Comparison of ENCODE assay signal across 24 cellular contexts in genomic region chr17:50632637-50633036, GRCh38. TPM values are rescaled to one million over a fixed set of nuclear protein-coding genes. Genes with fewer than 3 reads are reported as not detected.
"Had no signal": no experiment of that assay in that cellular context is flagged by ENCODE, and none has a peak within 500 bp of the region (broad histone marks: within the 10 kb centered on the region; RNA-seq: fewer than 3 reads in every experiment).

No MANE protein-coding gene starts in this region.

- H3K4me3 ChIP-seq: body of pancreas, gastroesophageal sphincter, lung, skin epidermis, suprapubic skin had no signal

- DNase-seq: activated CD4-positive, alpha-beta T cell treated with anti-CD3 and anti-CD28 coated beads for 48 hours; activated CD8-positive, alpha-beta memory T cell treated with anti-CD3 and anti-CD28 coated beads, Interleukin-2, amount 50 U/mL, for 4 hours; activated CD8-positive, alpha-beta T cell treated with anti-CD3 and anti-CD28 coated beads, Interleukin-2, amount 10 ng/mL, durations not matched to agents 7 days and 5 days; activated gamma-delta T cell treated with Interleukin-2 at 50 U/mL for 16 hours; activated T-cell treated with anti-CD3 and anti-CD28 coated beads, Interleukin-2, amount 50 U/mL, for 48 hours; amniotic stem cell; body of pancreas; caudate nucleus; naive B cell; nucleus accumbens; stimulated activated naive CD8-positive, alpha-beta T cell treated with anti-CD3 and anti-CD28 coated beads, Interleukin-15, Interleukin-2, amounts not matched to agents 100 U/mL and 50 U/mL, for 24 hours; T-helper 2 cell; trophoblast cell had no signal

- H3K27ac Mint-ChIP-seq: activated CD8-positive, alpha-beta T cell treated with anti-CD3 and anti-CD28 coated beads, Interleukin-2, amount 10 ng/mL, durations not matched to agents 7 days and 5 days; activated naive CD8-positive, alpha-beta T cell; naive B cell; progenitor cell of endocrine pancreas; WTC11 had no signal

- FAIRE-seq: colon, endometrium, islet of Langerhans had no signal

- H3K9me3 Mint-ChIP-seq: WTC11 had no signal

- ATAC-seq: activated CD8-positive, alpha-beta T cell treated with anti-CD3 and anti-CD28 coated beads, Interleukin-2, amount 10 ng/mL, durations not matched to agents 7 days and 5 days; body of pancreas; gastroesophageal sphincter; right cardiac atrium; stimulated activated naive CD8-positive, alpha-beta T cell treated with anti-CD3 and anti-CD28 coated beads, Interleukin-15, Interleukin-2, amounts not matched to agents 100 U/mL and 50 U/mL, for 24 hours; WTC11 had no signal

- H3K4me3 Mint-ChIP-seq: activated CD8-positive, alpha-beta T cell treated with anti-CD3 and anti-CD28 coated beads, Interleukin-2, amount 10 ng/mL, durations not matched to agents 7 days and 5 days; activated naive CD8-positive, alpha-beta T cell; naive B cell; WTC11 had no signal

- H3K27me3 ChIP-seq: body of pancreas had no signal

- H3K27ac ChIP-seq: body of pancreas, gastroesophageal sphincter, skin epidermis, suprapubic skin had no signal

- H3K36me3 ChIP-seq: gastroesophageal sphincter, suprapubic skin had no signal

- H3K36me3 Mint-ChIP-seq: activated naive CD8-positive, alpha-beta T cell; naive B cell; WTC11 had no signal

- H3K9me3 ChIP-seq: body of pancreas, gastroesophageal sphincter, suprapubic skin had no signal

RNA-seq across cellular contexts. Expression of gene ABCC3, which starts 2.0 kb away (rescaled TPM):
- total RNA-seq: activated CD8-positive, alpha-beta T cell treated with anti-CD3 and anti-CD28 coated beads, Interleukin-2, amount 10 ng/mL, durations not matched to agents 7 days and 5 days had no signal
